3 cellular contexts compared by ENCODE assay signal in the genomic region with DNA sequence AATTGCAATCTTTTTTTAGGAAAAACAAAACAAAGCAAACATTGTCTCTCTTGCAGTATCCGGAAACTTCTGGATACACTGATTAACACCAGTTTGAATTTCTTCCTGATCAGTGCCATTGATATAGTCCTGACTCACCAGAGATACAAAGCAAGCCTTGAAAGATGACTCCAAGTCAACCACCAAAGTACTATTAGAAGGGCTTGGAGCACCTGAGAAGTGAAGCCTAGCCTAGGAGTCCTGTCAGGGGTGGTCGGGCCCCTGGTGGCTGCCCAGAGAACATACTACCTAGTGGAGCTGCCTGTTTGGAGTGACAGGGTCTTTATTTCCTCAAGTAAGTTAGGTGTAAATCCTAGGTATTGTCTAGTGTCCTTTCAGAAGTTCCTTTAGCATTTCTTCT.
TF ChIP-seq lines count a peak whose summit lies in the region.

No MANE protein-coding gene starts in this region.

TF ChIP-seq in SK-N-SH, 30 proteins besides CTCF, POLR2A, EP300 and RAD21 (continued from another document and continues in another):
- TF ChIP-seq RFX5 (IDR thresholded peaks at IDR 0.05; ENCODE audit: low read length) (no peak), FOSL2 (IDR thresholded peaks at IDR 0.05; ENCODE audit: borderline replicate concordance, low read depth) (no peak), RXRA (IDR thresholded peaks at IDR 0.05; ENCODE audit: borderline replicate concordance, low read depth) (no peak), GABPA (IDR thresholded peaks at IDR 0.05; ENCODE audit: low read depth) (no peak), ELF1 (IDR thresholded peaks at IDR 0.05) (no peak), TEAD4 (IDR thresholded peaks at IDR 0.05; ENCODE audit: borderline replicate concordance, insufficient read depth) (no peak), YY1 (IDR thresholded peaks at IDR 0.05; ENCODE audit: low read depth) (no peak), POLR2AphosphoS5 (IDR thresholded peaks at IDR 0.05; ENCODE audit: low read depth, low read length) (no peak), NFIC (IDR thresholded peaks at IDR 0.05; ENCODE audit: borderline replicate concordance) (no peak)
- TF ChIP-seq, protein P1, sequence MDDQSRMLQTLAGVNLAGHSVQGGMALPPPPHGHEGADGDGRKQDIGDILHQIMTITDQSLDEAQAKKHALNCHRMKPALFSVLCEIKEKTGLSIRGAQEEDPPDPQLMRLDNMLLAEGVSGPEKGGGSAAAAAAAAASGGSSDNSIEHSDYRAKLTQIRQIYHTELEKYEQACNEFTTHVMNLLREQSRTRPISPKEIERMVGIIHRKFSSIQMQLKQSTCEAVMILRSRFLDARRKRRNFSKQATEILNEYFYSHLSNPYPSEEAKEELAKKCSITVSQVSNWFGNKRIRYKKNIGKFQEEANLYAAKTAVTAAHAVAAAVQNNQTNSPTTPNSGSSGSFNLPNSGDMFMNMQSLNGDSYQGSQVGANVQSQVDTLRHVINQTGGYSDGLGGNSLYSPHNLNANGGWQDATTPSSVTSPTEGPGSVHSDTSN (IDR thresholded peaks at IDR 0.05): no peak
- TF ChIP-seq, protein P2, sequence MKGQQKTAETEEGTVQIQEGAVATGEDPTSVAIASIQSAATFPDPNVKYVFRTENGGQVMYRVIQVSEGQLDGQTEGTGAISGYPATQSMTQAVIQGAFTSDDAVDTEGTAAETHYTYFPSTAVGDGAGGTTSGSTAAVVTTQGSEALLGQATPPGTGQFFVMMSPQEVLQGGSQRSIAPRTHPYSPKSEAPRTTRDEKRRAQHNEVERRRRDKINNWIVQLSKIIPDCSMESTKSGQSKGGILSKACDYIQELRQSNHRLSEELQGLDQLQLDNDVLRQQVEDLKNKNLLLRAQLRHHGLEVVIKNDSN (IDR thresholded peaks at IDR 0.05; ENCODE audit: borderline replicate concordance, low read depth): no peak
- TF ChIP-seq, protein P3, sequence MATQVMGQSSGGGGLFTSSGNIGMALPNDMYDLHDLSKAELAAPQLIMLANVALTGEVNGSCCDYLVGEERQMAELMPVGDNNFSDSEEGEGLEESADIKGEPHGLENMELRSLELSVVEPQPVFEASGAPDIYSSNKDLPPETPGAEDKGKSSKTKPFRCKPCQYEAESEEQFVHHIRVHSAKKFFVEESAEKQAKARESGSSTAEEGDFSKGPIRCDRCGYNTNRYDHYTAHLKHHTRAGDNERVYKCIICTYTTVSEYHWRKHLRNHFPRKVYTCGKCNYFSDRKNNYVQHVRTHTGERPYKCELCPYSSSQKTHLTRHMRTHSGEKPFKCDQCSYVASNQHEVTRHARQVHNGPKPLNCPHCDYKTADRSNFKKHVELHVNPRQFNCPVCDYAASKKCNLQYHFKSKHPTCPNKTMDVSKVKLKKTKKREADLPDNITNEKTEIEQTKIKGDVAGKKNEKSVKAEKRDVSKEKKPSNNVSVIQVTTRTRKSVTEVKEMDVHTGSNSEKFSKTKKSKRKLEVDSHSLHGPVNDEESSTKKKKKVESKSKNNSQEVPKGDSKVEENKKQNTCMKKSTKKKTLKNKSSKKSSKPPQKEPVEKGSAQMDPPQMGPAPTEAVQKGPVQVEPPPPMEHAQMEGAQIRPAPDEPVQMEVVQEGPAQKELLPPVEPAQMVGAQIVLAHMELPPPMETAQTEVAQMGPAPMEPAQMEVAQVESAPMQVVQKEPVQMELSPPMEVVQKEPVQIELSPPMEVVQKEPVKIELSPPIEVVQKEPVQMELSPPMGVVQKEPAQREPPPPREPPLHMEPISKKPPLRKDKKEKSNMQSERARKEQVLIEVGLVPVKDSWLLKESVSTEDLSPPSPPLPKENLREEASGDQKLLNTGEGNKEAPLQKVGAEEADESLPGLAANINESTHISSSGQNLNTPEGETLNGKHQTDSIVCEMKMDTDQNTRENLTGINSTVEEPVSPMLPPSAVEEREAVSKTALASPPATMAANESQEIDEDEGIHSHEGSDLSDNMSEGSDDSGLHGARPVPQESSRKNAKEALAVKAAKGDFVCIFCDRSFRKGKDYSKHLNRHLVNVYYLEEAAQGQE (IDR thresholded peaks at IDR 0.05; ENCODE audit: low read depth, low read length): no peak
- TF ChIP-seq, protein P4, sequence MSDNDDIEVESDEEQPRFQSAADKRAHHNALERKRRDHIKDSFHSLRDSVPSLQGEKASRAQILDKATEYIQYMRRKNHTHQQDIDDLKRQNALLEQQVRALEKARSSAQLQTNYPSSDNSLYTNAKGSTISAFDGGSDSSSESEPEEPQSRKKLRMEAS (IDR thresholded peaks at IDR 0.05; ENCODE audit: low read depth): no peak

TF ChIP-seq in SK-N-SH treated with all-trans-retinoic acid at 6 μM for 48 hours, 23 proteins besides CTCF, POLR2A, EP300 and RAD21 (continued from another document):
- TF ChIP-seq PPARA (CRISPR knock-in tag; IDR thresholded peaks at IDR 0.05; ENCODE audit: borderline replicate concordance): no peak
- no peak for TF ChIP-seq ESRRG (CRISPR knock-in tag; IDR thresholded peaks at IDR 0.05)
- no peak for TF ChIP-seq ISL1 (CRISPR knock-in tag; IDR thresholded peaks at IDR 0.05)
- TF ChIP-seq, protein P5, sequence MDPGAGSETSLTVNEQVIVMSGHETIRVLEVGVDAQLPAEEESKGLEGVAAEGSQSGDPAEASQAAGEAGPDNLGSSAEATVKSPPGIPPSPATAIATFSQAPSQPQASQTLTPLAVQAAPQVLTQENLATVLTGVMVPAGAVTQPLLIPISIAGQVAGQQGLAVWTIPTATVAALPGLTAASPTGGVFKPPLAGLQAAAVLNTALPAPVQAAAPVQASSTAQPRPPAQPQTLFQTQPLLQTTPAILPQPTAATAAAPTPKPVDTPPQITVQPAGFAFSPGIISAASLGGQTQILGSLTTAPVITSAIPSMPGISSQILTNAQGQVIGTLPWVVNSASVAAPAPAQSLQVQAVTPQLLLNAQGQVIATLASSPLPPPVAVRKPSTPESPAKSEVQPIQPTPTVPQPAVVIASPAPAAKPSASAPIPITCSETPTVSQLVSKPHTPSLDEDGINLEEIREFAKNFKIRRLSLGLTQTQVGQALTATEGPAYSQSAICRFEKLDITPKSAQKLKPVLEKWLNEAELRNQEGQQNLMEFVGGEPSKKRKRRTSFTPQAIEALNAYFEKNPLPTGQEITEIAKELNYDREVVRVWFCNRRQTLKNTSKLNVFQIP (CRISPR knock-in tag; IDR thresholded peaks at IDR 0.05; ENCODE audit: borderline replicate concordance, low read depth): no peak

TF ChIP-seq in GM12878, 131 proteins besides CTCF, POLR2A, EP300 and RAD21:
- TF ChIP-seq, protein P6, sequence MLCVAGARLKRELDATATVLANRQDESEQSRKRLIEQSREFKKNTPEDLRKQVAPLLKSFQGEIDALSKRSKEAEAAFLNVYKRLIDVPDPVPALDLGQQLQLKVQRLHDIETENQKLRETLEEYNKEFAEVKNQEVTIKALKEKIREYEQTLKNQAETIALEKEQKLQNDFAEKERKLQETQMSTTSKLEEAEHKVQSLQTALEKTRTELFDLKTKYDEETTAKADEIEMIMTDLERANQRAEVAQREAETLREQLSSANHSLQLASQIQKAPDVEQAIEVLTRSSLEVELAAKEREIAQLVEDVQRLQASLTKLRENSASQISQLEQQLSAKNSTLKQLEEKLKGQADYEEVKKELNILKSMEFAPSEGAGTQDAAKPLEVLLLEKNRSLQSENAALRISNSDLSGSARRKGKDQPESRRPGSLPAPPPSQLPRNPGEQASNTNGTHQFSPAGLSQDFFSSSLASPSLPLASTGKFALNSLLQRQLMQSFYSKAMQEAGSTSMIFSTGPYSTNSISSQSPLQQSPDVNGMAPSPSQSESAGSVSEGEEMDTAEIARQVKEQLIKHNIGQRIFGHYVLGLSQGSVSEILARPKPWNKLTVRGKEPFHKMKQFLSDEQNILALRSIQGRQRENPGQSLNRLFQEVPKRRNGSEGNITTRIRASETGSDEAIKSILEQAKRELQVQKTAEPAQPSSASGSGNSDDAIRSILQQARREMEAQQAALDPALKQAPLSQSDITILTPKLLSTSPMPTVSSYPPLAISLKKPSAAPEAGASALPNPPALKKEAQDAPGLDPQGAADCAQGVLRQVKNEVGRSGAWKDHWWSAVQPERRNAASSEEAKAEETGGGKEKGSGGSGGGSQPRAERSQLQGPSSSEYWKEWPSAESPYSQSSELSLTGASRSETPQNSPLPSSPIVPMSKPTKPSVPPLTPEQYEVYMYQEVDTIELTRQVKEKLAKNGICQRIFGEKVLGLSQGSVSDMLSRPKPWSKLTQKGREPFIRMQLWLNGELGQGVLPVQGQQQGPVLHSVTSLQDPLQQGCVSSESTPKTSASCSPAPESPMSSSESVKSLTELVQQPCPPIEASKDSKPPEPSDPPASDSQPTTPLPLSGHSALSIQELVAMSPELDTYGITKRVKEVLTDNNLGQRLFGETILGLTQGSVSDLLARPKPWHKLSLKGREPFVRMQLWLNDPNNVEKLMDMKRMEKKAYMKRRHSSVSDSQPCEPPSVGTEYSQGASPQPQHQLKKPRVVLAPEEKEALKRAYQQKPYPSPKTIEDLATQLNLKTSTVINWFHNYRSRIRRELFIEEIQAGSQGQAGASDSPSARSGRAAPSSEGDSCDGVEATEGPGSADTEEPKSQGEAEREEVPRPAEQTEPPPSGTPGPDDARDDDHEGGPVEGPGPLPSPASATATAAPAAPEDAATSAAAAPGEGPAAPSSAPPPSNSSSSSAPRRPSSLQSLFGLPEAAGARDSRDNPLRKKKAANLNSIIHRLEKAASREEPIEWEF (IDR thresholded peaks at IDR 0.05; ENCODE audit: insufficient replicate concordance, low read depth, low read length): no peak
- TF ChIP-seq ZNF622 (IDR thresholded peaks at IDR 0.05) (no peak), ZSCAN29 (IDR thresholded peaks at IDR 0.05) (no peak), ZZZ3 (IDR thresholded peaks at IDR 0.05; ENCODE audit: control insufficient read depth, insufficient read length, low read depth) (no peak), ESRRA (IDR thresholded peaks at IDR 0.05; ENCODE audit: low read length) (no peak), RAD51 (IDR thresholded peaks at IDR 0.05) (no peak), HDAC2 (IDR thresholded peaks at IDR 0.05) (no peak), CHD4 (IDR thresholded peaks at IDR 0.05) (no peak), CHD1 (IDR thresholded peaks at IDR 0.05; ENCODE audit: low read depth, low read length) (no peak)
- TF ChIP-seq, protein P3 (IDR thresholded peaks at IDR 0.05; ENCODE audit: low read depth, low read length): no peak
- TF ChIP-seq, protein P7, sequence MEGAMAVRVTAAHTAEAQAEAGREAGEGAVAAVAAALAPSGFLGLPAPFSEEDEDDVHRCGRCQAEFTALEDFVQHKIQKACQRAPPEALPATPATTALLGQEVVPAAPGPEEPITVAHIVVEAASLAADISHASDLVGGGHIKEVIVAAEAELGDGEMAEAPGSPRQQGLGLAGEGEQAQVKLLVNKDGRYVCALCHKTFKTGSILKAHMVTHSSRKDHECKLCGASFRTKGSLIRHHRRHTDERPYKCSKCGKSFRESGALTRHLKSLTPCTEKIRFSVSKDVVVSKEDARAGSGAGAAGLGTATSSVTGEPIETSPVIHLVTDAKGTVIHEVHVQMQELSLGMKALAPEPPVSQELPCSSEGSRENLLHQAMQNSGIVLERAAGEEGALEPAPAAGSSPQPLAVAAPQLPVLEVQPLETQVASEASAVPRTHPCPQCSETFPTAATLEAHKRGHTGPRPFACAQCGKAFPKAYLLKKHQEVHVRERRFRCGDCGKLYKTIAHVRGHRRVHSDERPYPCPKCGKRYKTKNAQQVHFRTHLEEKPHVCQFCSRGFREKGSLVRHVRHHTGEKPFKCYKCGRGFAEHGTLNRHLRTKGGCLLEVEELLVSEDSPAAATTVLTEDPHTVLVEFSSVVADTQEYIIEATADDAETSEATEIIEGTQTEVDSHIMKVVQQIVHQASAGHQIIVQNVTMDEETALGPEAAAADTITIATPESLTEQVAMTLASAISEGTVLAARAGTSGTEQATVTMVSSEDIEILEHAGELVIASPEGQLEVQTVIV (IDR thresholded peaks at IDR 0.05; ENCODE audit: borderline replicate concordance, partially characterized antibody): no peak
